Comparison of ENCODE assay signal across 14 cellular contexts in the genomic region with DNA sequence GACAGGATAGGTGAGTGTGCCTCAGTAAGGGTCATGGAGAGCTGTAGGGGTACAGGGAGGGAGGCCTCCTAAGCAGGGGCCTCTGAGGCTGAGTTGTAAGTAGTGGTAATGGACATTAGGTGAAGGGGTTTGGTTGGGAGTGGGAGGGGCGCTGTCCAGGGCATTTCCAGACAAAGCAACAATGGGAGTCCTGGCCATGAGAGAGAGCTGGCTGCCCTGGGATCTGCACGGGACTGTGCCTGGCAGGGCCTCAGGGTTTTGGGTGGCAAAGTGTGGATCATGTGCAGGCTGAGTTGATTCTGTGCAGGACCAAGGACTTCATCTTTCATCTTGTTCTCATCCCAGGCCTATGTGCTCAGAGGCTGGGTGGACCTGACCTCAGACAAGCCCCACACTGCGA. TPM values are rescaled to one million over a fixed set of nuclear protein-coding genes. Genes with fewer than 3 reads are reported as not detected.
DNase-seq lines count a peak whose midpoint lies in the region; ATAC-seq and TF ChIP-seq lines count a peak whose summit lies in the region.
"Had no signal": no experiment of that assay in that cellular context is flagged by ENCODE, and none has a peak within 500 bp of the region (broad histone marks: within the 10 kb centered on the region; RNA-seq: fewer than 3 reads in every experiment).

No MANE protein-coding gene starts in this region.

- ATAC-seq in right cardiac atrium (no peak), natural killer cell (no peak), SK-N-SH treated with all-trans-retinoic acid at 6 μM for 48 hours (no peak), GM21515 (IDR thresholded peaks at IDR 0.05; ENCODE audit: unreplicated experiment) (no peak)

- H3K27ac Mint-ChIP-seq in natural killer cell, result no peak overlapping the region
- peak overlapping the region; percentile 31 for H3K27ac Mint-ChIP-seq in progenitor cell of endocrine pancreas
- H3K27ac Mint-ChIP-seq: B cell; CD4-positive, alpha-beta T cell had no signal

- H3K4me3 ChIP-seq in right cardiac atrium (ENCODE audit: low read length), result no peak overlapping the region

- H3K4me3 Mint-ChIP-seq in natural killer cell (no peak overlapping the region), progenitor cell of endocrine pancreas (ENCODE audit: low read depth) (no peak overlapping the region)
- H3K4me3 Mint-ChIP-seq: B cell; CD4-positive, alpha-beta T cell; H9 had no signal

- no peaks in the 10 kb centered on the region for H3K4me1 ChIP-seq in right cardiac atrium (ENCODE audit: control insufficient read depth, insufficient read depth, low read length)

- no peaks in the 10 kb centered on the region for H3K36me3 Mint-ChIP-seq in natural killer cell
- no peaks in the 10 kb centered on the region for H3K36me3 Mint-ChIP-seq in progenitor cell of endocrine pancreas (ENCODE audit: insufficient read depth)

- intact Hi-C loops in cardiac septum (cut with DNase I), result no loop called here
- intact Hi-C loops in right cardiac atrium (cut with DNase I), result no loop called here
- intact Hi-C loops in natural killer cell (cut with micrococcal nuclease), result no loop called here

- H3K27me3 ChIP-seq in right cardiac atrium (ENCODE audit: control insufficient read depth, insufficient read depth), result no peaks in the 10 kb centered on the region

- H3K9me3 ChIP-seq in right cardiac atrium (ENCODE audit: control insufficient read depth, low read length), result no peaks in the 10 kb centered on the region

- peaks cover 26 to 57% of the 10 kb centered on the region in 2 donors for H3K27me3 Mint-ChIP-seq in natural killer cell (ENCODE audit: low read depth in 2 of 2)
- no peaks in the 10 kb centered on the region for H3K27me3 Mint-ChIP-seq in progenitor cell of endocrine pancreas
- H3K27me3 Mint-ChIP-seq: B cell; CD4-positive, alpha-beta T cell had no signal

- no peak for TF ChIP-seq CTCF in natural killer cell (IDR thresholded peaks at IDR 0.05)
- TF ChIP-seq CTCF in progenitor cell of endocrine pancreas (IDR thresholded peaks at IDR 0.05; ENCODE audit: unreplicated experiment), result no peak

- peaks cover 22% of the 10 kb centered on the region in 2 donors for H3K4me1 Mint-ChIP-seq in natural killer cell
- H3K4me1 Mint-ChIP-seq in progenitor cell of endocrine pancreas (ENCODE audit: low read depth), result peaks cover 7% of the 10 kb centered on the region

- no peaks in the 10 kb centered on the region for H3K9me3 Mint-ChIP-seq in natural killer cell
- no peaks in the 10 kb centered on the region for H3K9me3 Mint-ChIP-seq in progenitor cell of endocrine pancreas (ENCODE audit: low read depth)
- H3K9me3 Mint-ChIP-seq: CD4-positive, alpha-beta T cell; H9 had no signal

- peak; percentile 62 for DNase-seq in cardiac septum (ENCODE audit: low spot score)
- no peak for DNase-seq in right cardiac atrium
- DNase-seq in natural killer cell, result peak; percentile 9
- DNase-seq in progenitor cell of endocrine pancreas (ENCODE audit: low spot score, unreplicated experiment), result no peak
- DNase-seq in stimulated activated CD4-positive, alpha-beta T cell treated with anti-CD3 and anti-CD28 coated beads, Interleukin-2, amount 100 ng/mL, for 24 hours, result no peak
- DNase-seq: C1 segment of cervical spinal cord; Calu3; CD4-positive, alpha-beta T cell; DMS 273 treated with DMSO at 0.1 percent for 48 hours; GOT3; H9 had no signal

- no peak overlapping the region for H3K27ac ChIP-seq in right cardiac atrium (ENCODE audit: low read length)

- 95% methylated on average over 3 of the region's 3 CpGs for WGBS in right cardiac atrium

TF ChIP-seq in SK-N-SH treated with all-trans-retinoic acid at 6 μM for 48 hours, 23 proteins besides CTCF, POLR2A, EP300 and RAD21:
- TF ChIP-seq ISL1 (CRISPR knock-in tag; IDR thresholded peaks at IDR 0.05) (no peak), SNAI2 (CRISPR knock-in tag; IDR thresholded peaks at IDR 0.05) (no peak), TCF4 (CRISPR knock-in tag; IDR thresholded peaks at IDR 0.05; ENCODE audit: borderline replicate concordance) (no peak), CSDC2 (CRISPR knock-in tag; IDR thresholded peaks at IDR 0.05) (no peak), GLIS3 (CRISPR knock-in tag; IDR thresholded peaks at IDR 0.05) (no peak), OSR1 (CRISPR knock-in tag; IDR thresholded peaks at IDR 0.05) (no peak), BACH2 (CRISPR knock-in tag; IDR thresholded peaks at IDR 0.05; ENCODE audit: borderline replicate concordance) (no peak), ESRRG (CRISPR knock-in tag; IDR thresholded peaks at IDR 0.05) (no peak), ZC3H10 (CRISPR knock-in tag; IDR thresholded peaks at IDR 0.05) (no peak)
- TF ChIP-seq, protein P1, sequence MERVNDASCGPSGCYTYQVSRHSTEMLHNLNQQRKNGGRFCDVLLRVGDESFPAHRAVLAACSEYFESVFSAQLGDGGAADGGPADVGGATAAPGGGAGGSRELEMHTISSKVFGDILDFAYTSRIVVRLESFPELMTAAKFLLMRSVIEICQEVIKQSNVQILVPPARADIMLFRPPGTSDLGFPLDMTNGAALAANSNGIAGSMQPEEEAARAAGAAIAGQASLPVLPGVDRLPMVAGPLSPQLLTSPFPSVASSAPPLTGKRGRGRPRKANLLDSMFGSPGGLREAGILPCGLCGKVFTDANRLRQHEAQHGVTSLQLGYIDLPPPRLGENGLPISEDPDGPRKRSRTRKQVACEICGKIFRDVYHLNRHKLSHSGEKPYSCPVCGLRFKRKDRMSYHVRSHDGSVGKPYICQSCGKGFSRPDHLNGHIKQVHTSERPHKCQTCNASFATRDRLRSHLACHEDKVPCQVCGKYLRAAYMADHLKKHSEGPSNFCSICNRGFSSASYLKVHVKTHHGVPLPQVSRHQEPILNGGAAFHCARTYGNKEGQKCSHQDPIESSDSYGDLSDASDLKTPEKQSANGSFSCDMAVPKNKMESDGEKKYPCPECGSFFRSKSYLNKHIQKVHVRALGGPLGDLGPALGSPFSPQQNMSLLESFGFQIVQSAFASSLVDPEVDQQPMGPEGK (CRISPR knock-in tag; IDR thresholded peaks at IDR 0.05; ENCODE audit: borderline replicate concordance), result no peak
- TF ChIP-seq, protein P2, sequence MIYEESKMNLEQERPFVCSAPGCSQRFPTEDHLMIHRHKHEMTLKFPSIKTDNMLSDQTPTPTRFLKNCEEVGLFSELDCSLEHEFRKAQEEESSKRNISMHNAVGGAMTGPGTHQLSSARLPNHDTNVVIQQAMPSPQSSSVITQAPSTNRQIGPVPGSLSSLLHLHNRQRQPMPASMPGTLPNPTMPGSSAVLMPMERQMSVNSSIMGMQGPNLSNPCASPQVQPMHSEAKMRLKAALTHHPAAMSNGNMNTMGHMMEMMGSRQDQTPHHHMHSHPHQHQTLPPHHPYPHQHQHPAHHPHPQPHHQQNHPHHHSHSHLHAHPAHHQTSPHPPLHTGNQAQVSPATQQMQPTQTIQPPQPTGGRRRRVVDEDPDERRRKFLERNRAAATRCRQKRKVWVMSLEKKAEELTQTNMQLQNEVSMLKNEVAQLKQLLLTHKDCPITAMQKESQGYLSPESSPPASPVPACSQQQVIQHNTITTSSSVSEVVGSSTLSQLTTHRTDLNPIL (CRISPR knock-in tag; IDR thresholded peaks at IDR 0.05; ENCODE audit: low read depth), result no peak

RNA-seq across cellular contexts. Expression of gene TTC21A, which starts 4.6 kb away (rescaled TPM):
- total RNA-seq in cardiac septum, result 3.0 TPM
- total RNA-seq in right cardiac atrium, result 1 to 10 TPM; 1.9 to 3.4 (median 2.5) TPM
- polyA plus RNA-seq in right cardiac atrium, result 2.0 TPM
- total RNA-seq in natural killer cell, result 1 to 10 TPM; 2.1 to 3.9 (median 2.4) TPM
- 16.1 and 17.2 TPM in 2 replicates for total RNA-seq in progenitor cell of endocrine pancreas

RNA-seq across cellular contexts. Expression of gene GORASP1, which starts 4.7 kb away (rescaled TPM):
- total RNA-seq in cardiac septum (45.9 TPM), right cardiac atrium (10 to 100 TPM; 43.7 to 53.4 (median 47.4) TPM), natural killer cell (10 to 100 TPM; 20.2 to 21.3 (median 20.8) TPM), progenitor cell of endocrine pancreas (64.3 and 72.8 TPM in 2 replicates)
- 26.3 TPM for polyA plus RNA-seq in right cardiac atrium

RNA-seq across cellular contexts. Expression of gene CSRNP1, which starts 41.3 kb away (rescaled TPM):
- 11.5 TPM for total RNA-seq in cardiac septum
- 10 to 100 TPM; 10.9 to 33.2 (median 15.7) TPM for total RNA-seq in right cardiac atrium
- polyA plus RNA-seq in right cardiac atrium, result 30.5 TPM
- 100 to 1,000 TPM; 208 to 300 (median 253) TPM for total RNA-seq in natural killer cell
- total RNA-seq in progenitor cell of endocrine pancreas, result 6.6 and 6.7 TPM in 2 replicates

Comparison
In these comparisons a context has a peak if more than half of its experiments do, and no peak if none do; other contexts are left out.
1. DNase-seq: peak in cardiac septum (single experiment) and natural killer cell (single experiment); none in right cardiac atrium (0 of 3), progenitor cell of endocrine pancreas (single experiment) and stimulated activated CD4-positive, alpha-beta T cell treated with anti-CD3 and anti-CD28 coated beads, Interleukin-2, amount 100 ng/mL, for 24 hours (0 of 2).
2. RNA of gene CSRNP1, which starts 41.3 kb away (total RNA-seq): 208 to 300 TPM in natural killer cell; 10.9 to 33.2 TPM in right cardiac atrium, 11.5 TPM in cardiac septum (single experiment) and 6.6 to 6.7 TPM in progenitor cell of endocrine pancreas; every median in the first group is over 4 times any median in the second.